In genomic region chr1:26112407-26112775, GRCh38 we compare ENCODE assay signal across 2 cellular contexts.
A peak's percentile ranks its signal among the peaks of the same experiment; 100 is the strongest.
TF ChIP-seq lines count a peak whose summit lies in the region.

No MANE protein-coding gene starts in this region.

TF ChIP-seq in HEK293, 187 proteins besides CTCF, POLR2A, EP300 and RAD21:
- TF ChIP-seq ZNF514 (tag by site-specific recombination; IDR thresholded peaks at IDR 0.05) (no peak), PRDM10 (tag by site-specific recombination; IDR thresholded peaks at IDR 0.05) (0 out of 2 replicates have a peak, but pooled peaks have one; percentile 0), ZNF549 (tag by site-specific recombination; IDR thresholded peaks at IDR 0.05) (no peak), ZBTB17 (tag by site-specific recombination; IDR thresholded peaks at IDR 0.05) (0 out of 2 replicates have a peak, but pooled peaks have one; percentile 85), SALL2 (tag by site-specific recombination; IDR thresholded peaks at IDR 0.05; ENCODE audit: borderline replicate concordance) (no peak), ZNF76 (tag by site-specific recombination; IDR thresholded peaks at IDR 0.05; ENCODE audit: borderline replicate concordance, low read depth) (0 out of 2 replicates have a peak, but pooled peaks have one; percentile 32), ZNF335 (tag by site-specific recombination; conservative IDR thresholded peaks at IDR 0.05) (peak; percentile 85; the same call in 1 of the 2 replicates)

TF ChIP-seq in HepG2, 621 proteins besides CTCF, POLR2A, EP300 and RAD21:
- 0 out of 2 replicates have a peak, but pooled peaks have one; percentile 8 for TF ChIP-seq HDAC2 (CRISPR knock-in tag; IDR thresholded peaks at IDR 0.05)
- no peak for TF ChIP-seq GABPB1 (CRISPR knock-in tag; IDR thresholded peaks at IDR 0.05)
- peak; percentile 8; the same call in 1 of the 2 replicates for TF ChIP-seq ZNF337 (CRISPR knock-in tag; IDR thresholded peaks at IDR 0.05; ENCODE audit: borderline replicate concordance, low read depth)
- 0 out of 2 replicates have a peak, but pooled peaks have one; percentile 2 for TF ChIP-seq RNF2 (conservative IDR thresholded peaks at IDR 0.05; ENCODE audit: low read depth)
- no peak for TF ChIP-seq FOXC1 (CRISPR knock-in tag; IDR thresholded peaks at IDR 0.05; ENCODE audit: borderline replicate concordance)
- TF ChIP-seq CSRNP1 (CRISPR knock-in tag; IDR thresholded peaks at IDR 0.05): 0 out of 2 replicates have a peak, but pooled peaks have one; percentile 11
- 0 out of 2 replicates have a peak, but pooled peaks have one; percentile 28 for TF ChIP-seq ISL2 (CRISPR knock-in tag; IDR thresholded peaks at IDR 0.05)
- TF ChIP-seq DR1 (CRISPR knock-in tag; IDR thresholded peaks at IDR 0.05): 0 out of 2 replicates have a peak, but pooled peaks have one; percentile 20
- 0 out of 2 replicates have a peak, but pooled peaks have one; percentile 33 for TF ChIP-seq ZNF850 (CRISPR knock-in tag; conservative IDR thresholded peaks at IDR 0.05)
- 0 out of 2 replicates have a peak, but pooled peaks have one; percentile 5 for TF ChIP-seq YEATS4 (CRISPR knock-in tag; IDR thresholded peaks at IDR 0.05; ENCODE audit: borderline replicate concordance)
- TF ChIP-seq ZNF816 (CRISPR knock-in tag; IDR thresholded peaks at IDR 0.05; ENCODE audit: borderline replicate concordance): peak; percentile 13; the same call in 1 of the 2 replicates
- TF ChIP-seq ZNF788 (CRISPR knock-in tag; IDR thresholded peaks at IDR 0.05; ENCODE audit: borderline replicate concordance): 0 out of 2 replicates have a peak, but pooled peaks have one; percentile 9
- TF ChIP-seq E2F1 (CRISPR knock-in tag; IDR thresholded peaks at IDR 0.05): peak; percentile 5; the same call in 1 of the 2 replicates
- no peak for TF ChIP-seq ZNF432 (CRISPR knock-in tag; IDR thresholded peaks at IDR 0.05; ENCODE audit: borderline replicate concordance)
- TF ChIP-seq ZSCAN21 (CRISPR knock-in tag; IDR thresholded peaks at IDR 0.05; ENCODE audit: borderline replicate concordance): no peak
- TF ChIP-seq ZNF468 (CRISPR knock-in tag; IDR thresholded peaks at IDR 0.05): 0 out of 2 replicates have a peak, but pooled peaks have one; percentile 17
- 0 out of 2 replicates have a peak, but pooled peaks have one; percentile 1 for TF ChIP-seq ZNF263 (CRISPR knock-in tag; IDR thresholded peaks at IDR 0.05)
- 0 out of 2 replicates have a peak, but pooled peaks have one; percentile 11 for TF ChIP-seq HDAC1 (CRISPR knock-in tag; IDR thresholded peaks at IDR 0.05)
